Comparison of ENCODE assay signal across 19 cellular contexts in genomic region chr17:33628500-33629336, GRCh38.
DNase-seq lines count a peak whose midpoint lies in the region; ATAC-seq and TF ChIP-seq lines count a peak whose summit lies in the region.
"Had no signal": no experiment of that assay in that cellular context is flagged by ENCODE, and none has a peak within 500 bp of the region (broad histone marks: within the 10 kb centered on the region; RNA-seq: fewer than 3 reads in every experiment).

No MANE protein-coding gene starts in this region.

- H3K36me3 ChIP-seq in heart left ventricle (no peaks in the 10 kb centered on the region), testis (ENCODE audit: low read depth, missing control alignments) (no peaks in the 10 kb centered on the region)
- H3K36me3 ChIP-seq: BLaER1 had no signal

- H3K9me3 Mint-ChIP-seq in activated CD8-positive, alpha-beta T cell treated with anti-CD3 and anti-CD28 coated beads for 36 hours: peaks cover 9% of the 10 kb centered on the region

- H3K27ac ChIP-seq in heart left ventricle (no peak overlapping the region), testis (no peak overlapping the region)
- H3K27ac ChIP-seq: 22Rv1, A549, BLaER1 had no signal

- peaks cover 0 to 16% (median 0%) of the 10 kb centered on the region in 12 donors for H3K9me3 ChIP-seq in heart left ventricle
- H3K9me3 ChIP-seq in testis: no peaks in the 10 kb centered on the region

- no peak overlapping the region for H3K4me3 Mint-ChIP-seq in activated CD8-positive, alpha-beta T cell treated with anti-CD3 and anti-CD28 coated beads for 36 hours
- H3K4me3 Mint-ChIP-seq: CD14-positive monocyte; CD4-positive, alpha-beta memory T cell had no signal

- CTCF ChIA-PET in activated CD8-positive, alpha-beta T cell treated with anti-CD3 and anti-CD28 coated beads for 36 hours (lab: Charles Lee): no interaction called here

- H3K27ac Mint-ChIP-seq in activated CD8-positive, alpha-beta T cell treated with anti-CD3 and anti-CD28 coated beads for 36 hours: no peak overlapping the region
- H3K27ac Mint-ChIP-seq: CD14-positive monocyte; CD4-positive, alpha-beta memory T cell had no signal

- intact Hi-C loops in Right ventricle myocardium inferior (cut with DNase I) (no loop called here), cardiac septum (cut with DNase I) (no loop called here), heart left ventricle (cut with DNase I) (no loop called here), left ventricle myocardium superior (cut with micrococcal nuclease) (no loop called here), testis (cut with DNase I; ENCODE audit: low total_unique reads) (no loop called here)
- intact Hi-C loops in activated CD8-positive, alpha-beta T cell treated with anti-CD3 and anti-CD28 coated beads for 36 hours (cut with micrococcal nuclease): no loop called here

- DNase-seq in Right ventricle myocardium inferior (ENCODE audit: missing footprints): no peak
- no peak for DNase-seq in cardiac septum (ENCODE audit: low spot score)
- peak in 2 of 5 donors; percentile 25 to 51 for DNase-seq in heart left ventricle
- DNase-seq in left ventricle myocardium superior: peak; percentile 48
- DNase-seq in testis: peak; percentile 18
- DNase-seq in HuH-7.5 (ENCODE audit: low spot score): no peak
- DNase-seq in activated CD8-positive, alpha-beta T cell treated with anti-CD3 and anti-CD28 coated beads for 36 hours: no peak
- DNase-seq in activated CD4-positive, CD25-positive, alpha-beta regulatory T cell (lab: John Stamatoyannopoulos, UW): no peak
- DNase-seq: CD4-positive, alpha-beta memory T cell; DMS153; DMS79; GF-D8; GOT3; H7 had no signal

- no peaks in the 10 kb centered on the region for H3K4me1 Mint-ChIP-seq in activated CD8-positive, alpha-beta T cell treated with anti-CD3 and anti-CD28 coated beads for 36 hours (ENCODE audit: low read depth)
- H3K4me1 Mint-ChIP-seq: CD14-positive monocyte; CD4-positive, alpha-beta memory T cell had no signal

- WGBS in heart left ventricle, 4 donors: 36 to 61% (median 50%) methylated on average over 6 to 7 of the region's 7 CpGs
- 68 to 80% methylated on average over 7 of the region's 7 CpGs for WGBS in testis, 2 donors

- H3K4me3 ChIP-seq in heart left ventricle (no peak overlapping the region), testis (no peak overlapping the region)
- H3K4me3 ChIP-seq: A549, BLaER1 had no signal

- peaks cover 0 to 10% (median 0%) of the 10 kb centered on the region in 9 donors for H3K27me3 ChIP-seq in heart left ventricle
- no peaks in the 10 kb centered on the region for H3K27me3 ChIP-seq in testis
- H3K27me3 ChIP-seq: BLaER1 had no signal

- peaks cover 5% of the 10 kb centered on the region for H3K27me3 Mint-ChIP-seq in activated CD8-positive, alpha-beta T cell treated with anti-CD3 and anti-CD28 coated beads for 36 hours

- TF ChIP-seq CTCF in heart left ventricle (IDR thresholded peaks at IDR 0.05) (no peak), testis (IDR thresholded peaks at IDR 0.05) (no peak)
- TF ChIP-seq CTCF in activated CD8-positive, alpha-beta T cell treated with anti-CD3 and anti-CD28 coated beads for 36 hours (IDR thresholded peaks at IDR 0.05): no peak

- ATAC-seq in Right ventricle myocardium inferior: peak; percentile 83
- ATAC-seq in heart left ventricle: peak; percentile 58 to 85 (median 79)
- ATAC-seq in left ventricle myocardium superior: peak; percentile 84
- ATAC-seq in activated CD8-positive, alpha-beta T cell treated with anti-CD3 and anti-CD28 coated beads for 36 hours: no peak
- ATAC-seq: A549, HepG2 had no signal

- H3K4me1 ChIP-seq in heart left ventricle (peaks cover 0 to 7% (median 0%) of the 10 kb centered on the region in 12 donors), testis (no peaks in the 10 kb centered on the region)
- H3K4me1 ChIP-seq: A549, BLaER1 had no signal

- TF ChIP-seq POLR2A in heart left ventricle (IDR thresholded peaks at IDR 0.05) (no peak), testis (IDR thresholded peaks at IDR 0.05) (no peak)

- POLR2A ChIA-PET in activated CD8-positive, alpha-beta T cell treated with anti-CD3 and anti-CD28 coated beads for 36 hours (lab: Charles Lee): no interaction called here

- H3K36me3 Mint-ChIP-seq in activated CD8-positive, alpha-beta T cell treated with anti-CD3 and anti-CD28 coated beads for 36 hours (ENCODE audit: low read depth): no peaks in the 10 kb centered on the region
- H3K36me3 Mint-ChIP-seq: CD14-positive monocyte had no signal

Comparison
In these comparisons a context has a peak if more than half of its experiments do, and no peak if none do; other contexts are left out.
1. DNase-seq: peak in left ventricle myocardium superior (single experiment) and testis (single experiment); none in Right ventricle myocardium inferior (single experiment), cardiac septum (single experiment), HuH-7.5 (single experiment), activated CD8-positive, alpha-beta T cell treated with anti-CD3 and anti-CD28 coated beads for 36 hours (single experiment) and activated CD4-positive, CD25-positive, alpha-beta regulatory T cell (0 of 4).